Comparison of ENCODE assay signal across 10 cellular contexts in genomic region chr12:66776974-66777373, GRCh38.
DNase-seq lines count a peak whose midpoint lies in the region; ATAC-seq and TF ChIP-seq lines count a peak whose summit lies in the region.
"Had no signal": no experiment of that assay in that cellular context is flagged by ENCODE, and none has a peak within 500 bp of the region (broad histone marks: within the 10 kb centered on the region; RNA-seq: fewer than 3 reads in every experiment).

No MANE protein-coding gene starts in this region.

- H3K4me3 Mint-ChIP-seq in glutamatergic neuron (ENCODE audit: unreplicated experiment) = peak overlapping the region; percentile 63
- no peak overlapping the region for H3K4me3 Mint-ChIP-seq in GM23338

- H3K27me3 Mint-ChIP-seq in glutamatergic neuron (ENCODE audit: unreplicated experiment) = peaks cover 2% of the 10 kb centered on the region
- H3K27me3 Mint-ChIP-seq in GM23338 (ENCODE audit: insufficient read depth, low read depth, poor library complexity) = no peaks in the 10 kb centered on the region

- H3F3A ChIP-seq in GM23338 (replicated peaks; ENCODE audit: low read depth) = no peaks in the 10 kb centered on the region

- H3K9me2 ChIP-seq in GM23338 (ENCODE audit: insufficient read depth) = peaks cover 9% of the 10 kb centered on the region; the same call in 1 of the 2 replicates

- in situ Hi-C loops in HAP-1 (cut with MboI; ENCODE audit: low sequenced_read_pairs) = no loop called here

- H3K4me1 Mint-ChIP-seq in glutamatergic neuron (ENCODE audit: low read depth, unreplicated experiment) = peaks cover 36% of the 10 kb centered on the region
- peaks cover 11% of the 10 kb centered on the region for H3K4me1 Mint-ChIP-seq in GM23338

- H3K4me1 ChIP-seq in HAP-1 = no peaks in the 10 kb centered on the region
- peaks cover 14% of the 10 kb centered on the region for H3K4me1 ChIP-seq in GM23338 (ENCODE audit: insufficient read depth)
- H3K4me1 ChIP-seq: left ventricle myocardium inferior had no signal

- no peaks in the 10 kb centered on the region for H3K79me2 ChIP-seq in GM23338 (replicated peaks; ENCODE audit: insufficient read depth)

- H3K4me3 ChIP-seq in HAP-1 = no peak overlapping the region
- no peak overlapping the region for H3K4me3 ChIP-seq in GM23338
- H3K4me3 ChIP-seq: left ventricle myocardium inferior, thoracic aorta had no signal

- no peak overlapping the region for H2AFZ ChIP-seq in GM23338

- H3K27me3 ChIP-seq in HAP-1 (ENCODE audit: low read depth) (no peaks in the 10 kb centered on the region), GM23338 (ENCODE audit: insufficient read depth) (no peaks in the 10 kb centered on the region)

- H3K36me3 Mint-ChIP-seq in glutamatergic neuron (ENCODE audit: unreplicated experiment) (peaks cover 6% of the 10 kb centered on the region), GM23338 (ENCODE audit: low read depth) (no peaks in the 10 kb centered on the region)

- H3K27ac ChIP-seq in GM23338 (ENCODE audit: low read depth) = no peak overlapping the region
- H3K27ac ChIP-seq: left ventricle myocardium inferior, thoracic aorta had no signal

- H3K27ac Mint-ChIP-seq in glutamatergic neuron (ENCODE audit: unreplicated experiment) (peak overlapping the region; percentile 84), GM23338 (no peak overlapping the region)

- ATAC-seq in GM21423 (IDR thresholded peaks at IDR 0.05; ENCODE audit: unreplicated experiment) (peak; percentile 96), HG03558 (IDR thresholded peaks at IDR 0.05; ENCODE audit: extremely low read depth, unreplicated experiment) (peak; percentile 86), GM23338 (no peak; the same call in 1 of the 3 replicates)

- no peak overlapping the region for H3K4me2 ChIP-seq in GM23338

- H3K9me3 ChIP-seq in HAP-1 = no peaks in the 10 kb centered on the region
- H3K9me3 ChIP-seq: left ventricle myocardium inferior, thoracic aorta had no signal

- H3K36me3 ChIP-seq in HAP-1 (replicated peaks) (no peaks in the 10 kb centered on the region), GM23338 (ENCODE audit: insufficient read depth) (no peaks in the 10 kb centered on the region)
- H3K36me3 ChIP-seq: left ventricle myocardium inferior, thoracic aorta had no signal

- DNase-seq in GM10266 (ENCODE audit: extremely low spot score) (peak; percentile 27), glutamatergic neuron (no peak), HAP-1 (ENCODE audit: low spot score in 2 of 2) (no peak), epidermal melanocyte (ENCODE audit: insufficient read length, low spot score) (no peak), DMS79 (lab: John Stamatoyannopoulos, UW) (no peak), GM23338 (ENCODE audit: low spot score) (no peak)
- DNase-seq: left ventricle myocardium inferior had no signal

- H4K20me1 ChIP-seq in GM23338 (replicated peaks; ENCODE audit: insufficient read depth) = no peaks in the 10 kb centered on the region

- H3K9me3 Mint-ChIP-seq in glutamatergic neuron (ENCODE audit: unreplicated experiment) (peaks cover 3% of the 10 kb centered on the region), GM23338 (no peaks in the 10 kb centered on the region)

- TF ChIP-seq CTCF in GM10266 (IDR thresholded peaks at IDR 0.05; ENCODE audit: control insufficient read depth, insufficient read depth, low read depth, missing control alignments) = no peak
- no peak for TF ChIP-seq CTCF in glutamatergic neuron (IDR thresholded peaks at IDR 0.05; ENCODE audit: partially characterized antibody, unreplicated experiment)
- TF ChIP-seq CTCF in GM23338 (conservative IDR thresholded peaks at IDR 0.05; ENCODE audit: low read depth in 2 of 2) = no peak

TF ChIP-seq in GM23338, 12 proteins besides CTCF, POLR2A, EP300 and RAD21 (continues in another document):
- TF ChIP-seq EZH2phosphoT487 (IDR thresholded peaks at IDR 0.05; ENCODE audit: unreplicated experiment) (no peak), NANOG (IDR thresholded peaks at IDR 0.05; ENCODE audit: borderline replicate concordance) (no peak), STAT1 (IDR thresholded peaks at IDR 0.05; ENCODE audit: unreplicated experiment) (no peak), ZNF462 (CRISPR knock-in tag; IDR thresholded peaks at IDR 0.05) (no peak), ZNF331 (CRISPR knock-in tag; IDR thresholded peaks at IDR 0.05; ENCODE audit: low read depth) (no peak), REST (IDR thresholded peaks at IDR 0.05; ENCODE audit: unreplicated experiment) (no peak), EZH2 (IDR thresholded peaks at IDR 0.05; ENCODE audit: low read depth, unreplicated experiment) (no peak), JUNB (IDR thresholded peaks at IDR 0.05; ENCODE audit: unreplicated experiment) (no peak)
